ENCODE assay signal across 8 cellular contexts in the genomic region with DNA sequence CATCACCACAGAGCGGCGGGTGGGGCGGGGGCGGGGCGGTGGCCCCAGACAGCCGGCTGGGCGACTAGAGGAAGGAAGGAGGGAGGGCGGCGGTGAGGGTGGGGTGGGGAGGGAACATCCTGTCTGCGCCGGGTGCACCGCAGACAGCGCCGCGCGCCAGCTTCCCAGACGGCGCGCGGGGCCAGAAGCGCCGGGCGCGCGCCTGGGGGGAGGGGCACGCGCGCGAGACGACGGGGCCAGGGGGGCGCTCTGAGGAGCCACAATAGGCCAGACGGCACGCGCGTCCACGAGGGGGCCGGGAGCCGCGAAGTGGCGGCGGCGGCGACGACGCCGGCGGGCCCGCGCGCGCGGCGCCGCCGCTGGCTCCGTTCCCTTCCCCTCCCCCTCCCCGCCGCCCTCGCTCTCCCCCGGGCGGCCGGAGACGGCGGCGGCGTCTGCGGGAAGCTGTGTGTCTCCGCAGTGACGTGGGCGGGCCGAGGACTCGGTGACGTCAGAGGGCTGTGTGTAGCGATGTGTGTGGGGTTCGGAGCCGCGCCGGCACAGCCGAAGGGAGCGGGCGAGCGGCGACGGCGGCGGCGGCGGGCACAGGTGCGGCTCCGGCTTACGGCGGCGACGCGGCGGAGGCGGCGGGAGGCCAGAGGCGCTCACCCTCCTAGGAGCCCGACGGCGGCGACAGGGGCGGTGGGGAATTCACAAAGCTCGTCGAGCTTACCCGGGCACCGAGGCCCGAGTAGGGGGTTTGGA. TPM values are rescaled to one million over a fixed set of nuclear protein-coding genes. Genes with fewer than 3 reads are reported as not detected.
DNase-seq lines count a peak whose midpoint lies in the region; ATAC-seq, FAIRE-seq and TF ChIP-seq lines count a peak whose summit lies in the region.

A gene with protein sequence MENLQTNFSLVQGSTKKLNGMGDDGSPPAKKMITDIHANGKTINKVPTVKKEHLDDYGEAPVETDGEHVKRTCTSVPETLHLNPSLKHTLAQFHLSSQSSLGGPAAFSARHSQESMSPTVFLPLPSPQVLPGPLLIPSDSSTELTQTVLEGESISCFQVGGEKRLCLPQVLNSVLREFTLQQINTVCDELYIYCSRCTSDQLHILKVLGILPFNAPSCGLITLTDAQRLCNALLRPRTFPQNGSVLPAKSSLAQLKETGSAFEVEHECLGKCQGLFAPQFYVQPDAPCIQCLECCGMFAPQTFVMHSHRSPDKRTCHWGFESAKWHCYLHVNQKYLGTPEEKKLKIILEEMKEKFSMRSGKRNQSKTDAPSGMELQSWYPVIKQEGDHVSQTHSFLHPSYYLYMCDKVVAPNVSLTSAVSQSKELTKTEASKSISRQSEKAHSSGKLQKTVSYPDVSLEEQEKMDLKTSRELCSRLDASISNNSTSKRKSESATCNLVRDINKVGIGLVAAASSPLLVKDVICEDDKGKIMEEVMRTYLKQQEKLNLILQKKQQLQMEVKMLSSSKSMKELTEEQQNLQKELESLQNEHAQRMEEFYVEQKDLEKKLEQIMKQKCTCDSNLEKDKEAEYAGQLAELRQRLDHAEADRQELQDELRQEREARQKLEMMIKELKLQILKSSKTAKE (plus strand): TSS at position 540 of the 744 bp plus-strand sequence. CDS start 2,617 bp downstream, outside the sequence.

- in situ Hi-C loops in transverse colon (cut with MboI; ENCODE audit: low pct_ligation_motif_present in 1 of 4, low pct_unique_long_range_greater_than_20kb in 1 of 4, low sequenced_read_pairs in 3 of 4) = no loop called here

- H3K4me1 ChIP-seq in adipocyte (ENCODE audit: control insufficient read depth, insufficient read depth, low read length) (peaks cover 42% of the 10 kb centered on the region), cardiac muscle cell (ENCODE audit: low read depth) (peaks cover 28% of the 10 kb centered on the region), transverse colon (peaks cover 0 to 45% (median 13%) of the 10 kb centered on the region in 4 donors)

- TF ChIP-seq CTCF in cardiac muscle cell (IDR thresholded peaks at IDR 0.05; ENCODE audit: low read depth, low read length) (peak; percentile 8), transverse colon (IDR thresholded peaks at IDR 0.05) (peak in 1 of 5 experiments; percentile 11)

- H3K9ac ChIP-seq in adipocyte (ENCODE audit: low read length) = peak within 1 kb of the TSS; percentile 94

- peak within 1 kb of the TSS; percentile 90 for H3K4me3 ChIP-seq in adipocyte (ENCODE audit: low read length)
- peak within 1 kb of the TSS; percentile 96 for H3K4me3 ChIP-seq in cardiac muscle cell
- H3K4me3 ChIP-seq in transverse colon = peak within 1 kb of the TSS; percentile 88 to 97 (median 88)

- peak; percentile 65 for DNase-seq in GM12892 (ENCODE audit: insufficient read length)
- peak; percentile 98 for DNase-seq in NCI-H1436 (lab: John Stamatoyannopoulos, UW)
- DNase-seq in T follicular helper cell (ENCODE audit: low read depth) = peak; percentile 97
- DNase-seq in adipocyte (ENCODE audit: low read depth) = peak; percentile 98
- DNase-seq in cardiac muscle cell (ENCODE audit: low read depth in 1 of 2, low spot score in 1 of 2) = peak; percentile 98 to 99
- DNase-seq in pons (ENCODE audit: low spot score) = peak; percentile 93
- DNase-seq in transverse colon = peak; percentile 98

- H3K27ac ChIP-seq in cardiac muscle cell = peak within 1 kb of the TSS; percentile 99
- peak within 1 kb of the TSS; percentile 99 to 100 (median 99) for H3K27ac ChIP-seq in transverse colon

- no peaks in the 10 kb centered on the region for H3K27me3 ChIP-seq in adipocyte (replicated peaks; ENCODE audit: control insufficient read depth, insufficient read depth, low read length)
- H3K27me3 ChIP-seq in cardiac muscle cell = no peaks in the 10 kb centered on the region
- no peaks in the 10 kb centered on the region for H3K27me3 ChIP-seq in transverse colon

- TF ChIP-seq EP300 in transverse colon (IDR thresholded peaks at IDR 0.05; ENCODE audit: low read depth) = no peak

- FAIRE-seq in GM12892 (lab: Jason Lieb, UNC) = peak; percentile 86

- intact Hi-C loops in transverse colon (cut with DNase I; ENCODE audit: low total_unique reads) = no loop called here

- H3K9me3 ChIP-seq in adipocyte (ENCODE audit: control insufficient read depth, low read length) = no peaks in the 10 kb centered on the region
- H3K9me3 ChIP-seq in cardiac muscle cell (ENCODE audit: low read depth) = no peaks in the 10 kb centered on the region
- no peaks in the 10 kb centered on the region for H3K9me3 ChIP-seq in transverse colon

- peaks cover 9% of the 10 kb centered on the region for H3K36me3 ChIP-seq in adipocyte (ENCODE audit: control insufficient read depth, insufficient read depth, low read length, severe bottlenecking)
- peaks cover under 1% of the 10 kb centered on the region for H3K36me3 ChIP-seq in cardiac muscle cell
- no peaks in the 10 kb centered on the region for H3K36me3 ChIP-seq in transverse colon

- peak; percentile 57 for ATAC-seq in HG02840 (IDR thresholded peaks at IDR 0.05; ENCODE audit: low FRiP score, unreplicated experiment)

- peak; percentile 50; the same call in 1 of the 2 replicates for TF ChIP-seq POLR2A in GM12892 (IDR thresholded peaks at IDR 0.05; ENCODE audit: low read depth, low read length)
- TF ChIP-seq POLR2A in transverse colon (IDR thresholded peaks at IDR 0.05) = peak; percentile 72

- WGBS in transverse colon (ENCODE audit: low coverage in 1 of 2), 2 donors = 0% methylated on average over 22 of the region's 110 CpGs; no CpG with 5 or more reads in 1 of the 2 donors

RNA-seq across cellular contexts. Expression of the gene that starts here (rescaled TPM):
- polyA plus RNA-seq in GM12892 (2012; ENCODE audit: missing spikeins) = 5.5 TPM
- total RNA-seq in cardiac muscle cell = 27.9 and 42.8 TPM in 2 replicates
- 11.9 and 17.1 TPM in 2 replicates for polyA plus RNA-seq in cardiac muscle cell
- total RNA-seq in transverse colon = 10 to 100 TPM; 27.0 to 78.4 (median 43.1) TPM

Comparison
In these comparisons a context has a peak if more than half of its experiments do, and no peak if none do; other contexts are left out.
1. Peak in every context shown above with its lines: DNase-seq, ATAC-seq, H3K4me3 ChIP-seq and H3K27ac ChIP-seq.